In genomic region chrX:131828482-131828881, GRCh38 we compare ENCODE assay signal across 13 cellular contexts.
DNase-seq lines count a peak whose midpoint lies in the region; ATAC-seq lines count a peak whose summit lies in the region.
"Had no signal": no experiment of that assay in that cellular context is flagged by ENCODE, and none has a peak within 500 bp of the region (broad histone marks: within the 10 kb centered on the region; RNA-seq: fewer than 3 reads in every experiment).

No MANE protein-coding gene starts in this region.

- peaks cover 6% of the 10 kb centered on the region for H3K36me3 ChIP-seq in neuron (ENCODE audit: insufficient read depth, low read length)
- H3K36me3 ChIP-seq in CD4-positive, alpha-beta memory T cell (ENCODE audit: insufficient read depth, low read length) = no peaks in the 10 kb centered on the region
- H3K36me3 ChIP-seq: upper lobe of right lung had no signal

- peak overlapping the region; percentile 53 for H3K4me3 ChIP-seq in neuron (ENCODE audit: low read length)
- no peak overlapping the region for H3K4me3 ChIP-seq in CD4-positive, alpha-beta memory T cell (ENCODE audit: low read length in 2 of 2)
- H3K4me3 ChIP-seq: SK-N-MC, upper lobe of right lung had no signal

- H3K4me1 ChIP-seq in neuron (ENCODE audit: insufficient read depth, low read length) = peaks cover 16% of the 10 kb centered on the region
- H3K4me1 ChIP-seq in CD4-positive, alpha-beta memory T cell (ENCODE audit: insufficient read depth, low read length) = peaks cover 29% of the 10 kb centered on the region
- H3K4me1 ChIP-seq: upper lobe of right lung had no signal

- DNase-seq in activated CD4-positive, alpha-beta T cell treated with anti-CD3 and anti-CD28 coated beads, Interleukin-2, amount 10 ng/mL, durations not matched to agents 7 days and 5 days = no peak
- DNase-seq in activated CD4-positive, alpha-beta T cell treated with anti-CD3 and anti-CD28 coated beads, Interleukin-2, amount 50 U/mL, for 4 hours = no peak
- peak; percentile 3 to 5 for DNase-seq in Kasumi-1 (lab: John Stamatoyannopoulos, UW)
- no peak for DNase-seq in activated naive CD8-positive, alpha-beta T cell treated with anti-CD3 and anti-CD28 coated beads for 36 hours
- DNase-seq in AG08396 (ENCODE audit: low spot score) = no peak
- DNase-seq in CD4-positive, alpha-beta memory T cell = no peak
- DNase-seq: cortex of kidney, NCI-H1048, upper lobe of right lung had no signal

- no peak for ATAC-seq in GM21528 (IDR thresholded peaks at IDR 0.05; ENCODE audit: low FRiP score, unreplicated experiment)

- H3K4me3 Mint-ChIP-seq in activated CD4-positive, alpha-beta T cell treated with anti-CD3 and anti-CD28 coated beads, Interleukin-2, amount 10 ng/mL, durations not matched to agents 7 days and 5 days = peak overlapping the region; percentile 63
- peak overlapping the region; percentile 70 for H3K4me3 Mint-ChIP-seq in activated naive CD8-positive, alpha-beta T cell treated with anti-CD3 and anti-CD28 coated beads for 36 hours
- H3K4me3 Mint-ChIP-seq in CD4-positive, alpha-beta memory T cell = peak overlapping the region in 1 of 8 donors; percentile 46
- H3K4me3 Mint-ChIP-seq: CD4-positive, CD25-positive, alpha-beta regulatory T cell had no signal

- H3K36me3 Mint-ChIP-seq in activated CD4-positive, alpha-beta T cell treated with anti-CD3 and anti-CD28 coated beads, Interleukin-2, amount 10 ng/mL, durations not matched to agents 7 days and 5 days (ENCODE audit: low read depth) = peaks cover 2% of the 10 kb centered on the region
- peaks cover 8% of the 10 kb centered on the region for H3K36me3 Mint-ChIP-seq in activated naive CD8-positive, alpha-beta T cell treated with anti-CD3 and anti-CD28 coated beads for 36 hours
- no peaks in the 10 kb centered on the region for H3K36me3 Mint-ChIP-seq in CD4-positive, alpha-beta memory T cell
- H3K36me3 Mint-ChIP-seq: CD4-positive, CD25-positive, alpha-beta regulatory T cell had no signal

- POLR2A ChIA-PET in activated CD4-positive, alpha-beta T cell treated with anti-CD3 and anti-CD28 coated beads, Interleukin-2, amount 10 ng/mL, durations not matched to agents 7 days and 5 days (lab: Charles Lee) = no interaction called here
- POLR2A ChIA-PET in CD4-positive, alpha-beta memory T cell (lab: Charles Lee; ENCODE audit: partially characterized antibody) = interaction anchor here (1.0 to 1.5 kb wide), 3 partner anchors 12 to 15 kb away, joined by 3 to 10 read pairs (median 5); no protein-coding TSS in a partner anchor

- H3K27ac ChIP-seq in CD4-positive, alpha-beta memory T cell (ENCODE audit: low read depth, low read length) = no peak overlapping the region
- H3K27ac ChIP-seq: SK-N-MC, upper lobe of right lung had no signal

- H3K4me1 Mint-ChIP-seq in activated CD4-positive, alpha-beta T cell treated with anti-CD3 and anti-CD28 coated beads, Interleukin-2, amount 10 ng/mL, durations not matched to agents 7 days and 5 days = peaks cover 41% of the 10 kb centered on the region
- H3K4me1 Mint-ChIP-seq in activated naive CD8-positive, alpha-beta T cell treated with anti-CD3 and anti-CD28 coated beads for 36 hours = peaks cover 11% of the 10 kb centered on the region
- peaks cover 8 to 35% (median 17%) of the 10 kb centered on the region in 4 donors for H3K4me1 Mint-ChIP-seq in CD4-positive, alpha-beta memory T cell

- H3K9me3 Mint-ChIP-seq in activated CD4-positive, alpha-beta T cell treated with anti-CD3 and anti-CD28 coated beads, Interleukin-2, amount 10 ng/mL, durations not matched to agents 7 days and 5 days = no peaks in the 10 kb centered on the region
- H3K9me3 Mint-ChIP-seq in activated naive CD8-positive, alpha-beta T cell treated with anti-CD3 and anti-CD28 coated beads for 36 hours = no peaks in the 10 kb centered on the region
- H3K9me3 Mint-ChIP-seq in CD4-positive, alpha-beta memory T cell = no peaks in the 10 kb centered on the region
- H3K9me3 Mint-ChIP-seq: CD4-positive, CD25-positive, alpha-beta regulatory T cell had no signal

- H2AFZ ChIP-seq in neuron (ENCODE audit: low read depth, low read length) = no peak overlapping the region

- CTCF ChIA-PET in activated CD4-positive, alpha-beta T cell treated with anti-CD3 and anti-CD28 coated beads, Interleukin-2, amount 10 ng/mL, durations not matched to agents 7 days and 5 days (lab: Charles Lee) = interaction anchor here (0.7 to 1.6 kb wide), 9 partner anchors 11 to 1148 kb away, joined by 3 to 7 read pairs (median 4); partner anchors contain the start of gene RAP2C
- CTCF ChIA-PET in CD4-positive, alpha-beta memory T cell (lab: Charles Lee; ENCODE audit: partially characterized antibody) = interaction anchor here (1.1 to 1.7 kb wide), 7 partner anchors 11 to 802 kb away, joined by 3 to 10 read pairs (median 6); no protein-coding TSS in a partner anchor

- H3K27ac Mint-ChIP-seq in activated CD4-positive, alpha-beta T cell treated with anti-CD3 and anti-CD28 coated beads, Interleukin-2, amount 10 ng/mL, durations not matched to agents 7 days and 5 days = peak overlapping the region; percentile 66
- H3K27ac Mint-ChIP-seq in activated naive CD8-positive, alpha-beta T cell treated with anti-CD3 and anti-CD28 coated beads for 36 hours = peak overlapping the region; percentile 84
- no peak overlapping the region for H3K27ac Mint-ChIP-seq in CD4-positive, alpha-beta memory T cell
- H3K27ac Mint-ChIP-seq: CD4-positive, CD25-positive, alpha-beta regulatory T cell had no signal

- H3K9me3 ChIP-seq in neuron (ENCODE audit: low read length) = no peaks in the 10 kb centered on the region
- no peaks in the 10 kb centered on the region for H3K9me3 ChIP-seq in CD4-positive, alpha-beta memory T cell (ENCODE audit: control insufficient read depth in 1 of 2, low read length in 2 of 2)
- H3K9me3 ChIP-seq: upper lobe of right lung had no signal

- H3K27me3 ChIP-seq in neuron (ENCODE audit: insufficient read depth, low read length) = no peaks in the 10 kb centered on the region
- H3K27me3 ChIP-seq in CD4-positive, alpha-beta memory T cell (ENCODE audit: insufficient read depth, low read length) = no peaks in the 10 kb centered on the region
- H3K27me3 ChIP-seq: upper lobe of right lung had no signal

- H3K27me3 Mint-ChIP-seq in activated CD4-positive, alpha-beta T cell treated with anti-CD3 and anti-CD28 coated beads, Interleukin-2, amount 10 ng/mL, durations not matched to agents 7 days and 5 days = no peaks in the 10 kb centered on the region
- H3K27me3 Mint-ChIP-seq in activated naive CD8-positive, alpha-beta T cell treated with anti-CD3 and anti-CD28 coated beads for 36 hours = no peaks in the 10 kb centered on the region
- no peaks in the 10 kb centered on the region for H3K27me3 Mint-ChIP-seq in CD4-positive, alpha-beta memory T cell
- H3K27me3 Mint-ChIP-seq: CD4-positive, CD25-positive, alpha-beta regulatory T cell had no signal

- intact Hi-C loops in CD4-positive, alpha-beta memory T cell (cut with micrococcal nuclease) = loop anchor here (1.0 to 5.0 kb wide), 2 partner anchors 389 to 787 kb away; partner anchors contain the start of gene RAP2C

Comparison
In these comparisons a context has a peak if more than half of its experiments do, and no peak if none do; other contexts are left out.
1. DNase-seq: peak in Kasumi-1 (2 of 2); none in activated CD4-positive, alpha-beta T cell treated with anti-CD3 and anti-CD28 coated beads, Interleukin-2, amount 10 ng/mL, durations not matched to agents 7 days and 5 days (single experiment), activated CD4-positive, alpha-beta T cell treated with anti-CD3 and anti-CD28 coated beads, Interleukin-2, amount 50 U/mL, for 4 hours (0 of 2), activated naive CD8-positive, alpha-beta T cell treated with anti-CD3 and anti-CD28 coated beads for 36 hours (single experiment), AG08396 (single experiment) and CD4-positive, alpha-beta memory T cell (0 of 5).
2. H3K27ac Mint-ChIP-seq: peak in activated CD4-positive, alpha-beta T cell treated with anti-CD3 and anti-CD28 coated beads, Interleukin-2, amount 10 ng/mL, durations not matched to agents 7 days and 5 days (single experiment) and activated naive CD8-positive, alpha-beta T cell treated with anti-CD3 and anti-CD28 coated beads for 36 hours (single experiment); none in CD4-positive, alpha-beta memory T cell (0 of 7).